In genomic region chr17:79928502-79929256, GRCh38 we compare ENCODE assay signal across 2 cellular contexts.
TF ChIP-seq lines count a peak whose summit lies in the region.

No MANE protein-coding gene starts in this region.

TF ChIP-seq in GM23338, 12 proteins besides CTCF, POLR2A, EP300 and RAD21:
- TF ChIP-seq POLR2AphosphoS5 (IDR thresholded peaks at IDR 0.05; ENCODE audit: low read depth) = no peak
- TF ChIP-seq ZNF114 (CRISPR knock-in tag; IDR thresholded peaks at IDR 0.05) = no peak
- no peak for TF ChIP-seq CREB1 (CRISPR knock-in tag; IDR thresholded peaks at IDR 0.05; ENCODE audit: low read depth)
- TF ChIP-seq NANOG (IDR thresholded peaks at IDR 0.05; ENCODE audit: borderline replicate concordance) = no peak
- no peak for TF ChIP-seq ETS1 (IDR thresholded peaks at IDR 0.05)
- no peak for TF ChIP-seq EZH2phosphoT487 (IDR thresholded peaks at IDR 0.05; ENCODE audit: unreplicated experiment)
- no peak for TF ChIP-seq ZNF462 (CRISPR knock-in tag; IDR thresholded peaks at IDR 0.05)
- TF ChIP-seq ZNF331 (CRISPR knock-in tag; IDR thresholded peaks at IDR 0.05; ENCODE audit: low read depth) = no peak
- TF ChIP-seq REST (IDR thresholded peaks at IDR 0.05; ENCODE audit: unreplicated experiment) = no peak
- no peak for TF ChIP-seq STAT1 (IDR thresholded peaks at IDR 0.05; ENCODE audit: unreplicated experiment)
- no peak for TF ChIP-seq JUNB (IDR thresholded peaks at IDR 0.05; ENCODE audit: unreplicated experiment)
- TF ChIP-seq EZH2 (IDR thresholded peaks at IDR 0.05; ENCODE audit: low read depth, unreplicated experiment) = no peak

TF ChIP-seq in H1, 55 proteins besides CTCF, POLR2A, EP300 and RAD21:
- no peak for TF ChIP-seq SRF (IDR thresholded peaks at IDR 0.05; ENCODE audit: low read depth, low read length)
- TF ChIP-seq RBBP5 (IDR thresholded peaks at IDR 0.05; ENCODE audit: borderline replicate concordance, low read depth, low read length) = no peak
- no peak for TF ChIP-seq NRF1 (IDR thresholded peaks at IDR 0.05; ENCODE audit: low read depth, low read length)
- TF ChIP-seq RNF2 (IDR thresholded peaks at IDR 0.05; ENCODE audit: borderline replicate concordance, low read depth, low read length, missing control alignments, poor library complexity, severe bottlenecking) = no peak
- TF ChIP-seq FOSL1 (IDR thresholded peaks at IDR 0.05; ENCODE audit: insufficient read depth, low read depth, low read length) = no peak
- TF ChIP-seq ASH2L (IDR thresholded peaks at IDR 0.05; ENCODE audit: low read length) = no peak
